9 cellular contexts compared by ENCODE assay signal in genomic region chr5:100780376-100780870, GRCh38.
DNase-seq lines count a peak whose midpoint lies in the region; ATAC-seq and TF ChIP-seq lines count a peak whose summit lies in the region.
"Had no signal": no experiment of that assay in that cellular context is flagged by ENCODE, and none has a peak within 500 bp of the region (broad histone marks: within the 10 kb centered on the region; RNA-seq: fewer than 3 reads in every experiment).

No MANE protein-coding gene starts in this region.

- H3K4me1 ChIP-seq in neutrophil (ENCODE audit: control insufficient read depth in 1 of 2, insufficient read depth in 1 of 2, low read depth in 1 of 2, low read length in 1 of 2) = peaks cover 59 to 60% of the 10 kb centered on the region in 2 experiments

- H3K4me3 ChIP-seq in neutrophil (ENCODE audit: low read depth in 1 of 2, low read length in 1 of 2) = peak overlapping the region; percentile 45 to 53

- CTCF ChIA-PET in activated CD4-positive, alpha-beta T cell treated with anti-CD3 and anti-CD28 coated beads, Interleukin-2, amount 10 ng/mL, durations not matched to agents 7 days and 5 days (lab: Charles Lee) = interaction anchor here (1.0 to 1.1 kb wide), 3 partner anchors 8 to 14 kb away, joined by 3 read pairs; no protein-coding TSS in a partner anchor

- TF ChIP-seq POLR2A in Raji (IDR thresholded peaks at IDR 0.05; ENCODE audit: insufficient read depth, low read depth, low read length) = peak; percentile 36; the same call in 1 of the 2 replicates

- H3K36me3 Mint-ChIP-seq in activated CD4-positive, alpha-beta T cell treated with anti-CD3 and anti-CD28 coated beads, Interleukin-2, amount 10 ng/mL, durations not matched to agents 7 days and 5 days (ENCODE audit: low read depth) = peaks cover 11% of the 10 kb centered on the region

- peak overlapping the region; percentile 94 for H3K27ac Mint-ChIP-seq in activated CD4-positive, alpha-beta T cell treated with anti-CD3 and anti-CD28 coated beads, Interleukin-2, amount 10 ng/mL, durations not matched to agents 7 days and 5 days

- no peaks in the 10 kb centered on the region for H3K27me3 Mint-ChIP-seq in activated CD4-positive, alpha-beta T cell treated with anti-CD3 and anti-CD28 coated beads, Interleukin-2, amount 10 ng/mL, durations not matched to agents 7 days and 5 days

- ATAC-seq in HG02938 (IDR thresholded peaks at IDR 0.05; ENCODE audit: unreplicated experiment) = peak; percentile 79

- no peak for DNase-seq in activated CD4-positive, alpha-beta T cell treated with anti-CD3 and anti-CD28 coated beads, Interleukin-2, amount 10 ng/mL, durations not matched to agents 7 days and 5 days
- DNase-seq in activated CD4-positive, alpha-beta T cell treated with anti-CD3 and anti-CD28 coated beads, Interleukin-2, amount 50 U/mL, for 1 hour = no peak
- DNase-seq in NCI-H2107 treated with DMSO at 0.1 percent for 48 hours (lab: John Stamatoyannopoulos, UW; ENCODE audit: unreplicated experiment) = no peak
- no peak for DNase-seq in A172 (ENCODE audit: low spot score)
- DNase-seq in NCI-H2081 (lab: John Stamatoyannopoulos, UW) = no peak

- H3K9me3 ChIP-seq in neutrophil = no peaks in the 10 kb centered on the region

- H3K36me3 ChIP-seq in neutrophil = no peaks in the 10 kb centered on the region

- TF ChIP-seq CTCF in neutrophil (IDR thresholded peaks at IDR 0.05) = no peak

- peak overlapping the region; percentile 98 for H3K27ac ChIP-seq in neutrophil
- H3K27ac ChIP-seq: VCaP had no signal

- H3K4me1 Mint-ChIP-seq in activated CD4-positive, alpha-beta T cell treated with anti-CD3 and anti-CD28 coated beads, Interleukin-2, amount 10 ng/mL, durations not matched to agents 7 days and 5 days = peaks cover 39% of the 10 kb centered on the region

- POLR2A ChIA-PET in activated CD4-positive, alpha-beta T cell treated with anti-CD3 and anti-CD28 coated beads, Interleukin-2, amount 10 ng/mL, durations not matched to agents 7 days and 5 days (lab: Charles Lee) = interaction anchor here (0.7 to 1.1 kb wide), 3 partner anchors 120 to 260 kb away, joined by 3 read pairs; partner anchors contain the start of gene ST8SIA4

- peak overlapping the region; percentile 62 for H3K4me3 Mint-ChIP-seq in activated CD4-positive, alpha-beta T cell treated with anti-CD3 and anti-CD28 coated beads, Interleukin-2, amount 10 ng/mL, durations not matched to agents 7 days and 5 days

- H3K27me3 ChIP-seq in neutrophil = no peaks in the 10 kb centered on the region

- peaks cover 16% of the 10 kb centered on the region for H3K9me3 Mint-ChIP-seq in activated CD4-positive, alpha-beta T cell treated with anti-CD3 and anti-CD28 coated beads, Interleukin-2, amount 10 ng/mL, durations not matched to agents 7 days and 5 days
